20 cellular contexts compared by ENCODE assay signal in the genomic region with DNA sequence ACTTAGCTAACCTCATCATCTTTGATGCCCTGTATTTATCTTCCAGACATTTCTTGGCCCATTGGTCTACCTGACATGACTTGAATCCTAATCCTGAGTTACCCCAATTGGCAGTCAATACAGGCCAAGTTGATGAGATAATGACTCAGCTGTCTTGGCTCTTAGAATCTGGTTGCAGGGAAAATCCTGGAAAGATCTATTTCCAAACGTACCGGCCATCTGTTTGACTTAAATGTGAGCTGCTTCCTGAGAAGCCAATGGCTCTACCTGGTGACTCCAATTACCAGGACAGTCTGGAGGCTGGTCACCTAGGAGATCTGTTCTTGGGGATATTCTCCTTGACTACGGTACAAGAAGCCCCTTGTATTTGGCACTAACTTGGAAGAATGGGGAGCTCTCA.
"Had no signal": no experiment of that assay in that cellular context is flagged by ENCODE, and none has a peak within 500 bp of the region (broad histone marks: within the 10 kb centered on the region; RNA-seq: fewer than 3 reads in every experiment).

No MANE protein-coding gene starts in this region.

- H3K27ac Mint-ChIP-seq: naive thymus-derived CD4-positive, alpha-beta T cell; stimulated activated memory B cell treated with anti-CD40 and anti-IgM and Interleukin-4, amounts not matched to agents 10 μg/mL and 1 μg/mL and 100 μg/mL, for 72 hours; stimulated activated naive CD8-positive, alpha-beta T cell treated with anti-CD3 and anti-CD28 coated beads, Interleukin-15, Interleukin-2, amounts not matched to agents 100 ng/mL and 50 ng/mL, for 24 hours had no signal

- H3K4me3 ChIP-seq: esophagus squamous epithelium, spleen, tibial artery, upper lobe of left lung, uterus had no signal

- H3K9me3 ChIP-seq: esophagus squamous epithelium, neutrophil, uterus had no signal

- H3K36me3 Mint-ChIP-seq: naive thymus-derived CD4-positive, alpha-beta T cell; stimulated activated memory B cell treated with anti-CD40 and anti-IgM and Interleukin-4, amounts not matched to agents 10 μg/mL and 1 μg/mL and 100 μg/mL, for 72 hours had no signal

- H3K36me3 ChIP-seq: esophagus squamous epithelium, neutrophil, spleen, tibial artery, upper lobe of left lung, uterus had no signal

- DNase-seq: dermis blood vessel endothelial cell; esophagus squamous epithelium; foreskin keratinocyte; hippocampal formation; islet precursor cell; mammary epithelial cell; naive thymus-derived CD4-positive, alpha-beta T cell; posterior cingulate gyrus; spleen; stimulated activated CD4-positive, alpha-beta T cell treated with anti-CD3 and anti-CD28 coated beads, Interleukin-15, amount 100 ng/mL, for 24 hours; stimulated activated CD4-positive, alpha-beta T cell treated with anti-CD3 and anti-CD28 coated beads, Interleukin-1b, Interleukin-23, amount 100 ng/mL, for 48 hours; stimulated activated CD4-positive, alpha-beta T cell treated with anti-CD3 and anti-CD28 coated beads, Interleukin-4, amount 100 ng/mL, for 24 hours; tibial artery; upper lobe of left lung; uterus had no signal

- H3K27me3 ChIP-seq: foreskin keratinocyte, neutrophil, spleen, tibial artery, upper lobe of left lung, uterus had no signal

- H3K27ac ChIP-seq: esophagus squamous epithelium, foreskin keratinocyte, neutrophil, spleen, tibial artery, upper lobe of left lung, uterus had no signal

- H3K4me1 Mint-ChIP-seq: naive thymus-derived CD4-positive, alpha-beta T cell; stimulated activated memory B cell treated with anti-CD40 and anti-IgM and Interleukin-4, amounts not matched to agents 10 μg/mL and 1 μg/mL and 100 μg/mL, for 72 hours had no signal

- H3K4me3 Mint-ChIP-seq: naive thymus-derived CD4-positive, alpha-beta T cell; stimulated activated memory B cell treated with anti-CD40 and anti-IgM and Interleukin-4, amounts not matched to agents 10 μg/mL and 1 μg/mL and 100 μg/mL, for 72 hours; stimulated activated naive CD8-positive, alpha-beta T cell treated with anti-CD3 and anti-CD28 coated beads, Interleukin-15, Interleukin-2, amounts not matched to agents 100 ng/mL and 50 ng/mL, for 24 hours had no signal

- ATAC-seq: foreskin keratinocyte; left lobe of liver; naive thymus-derived CD4-positive, alpha-beta T cell; sciatic nerve; stimulated activated memory B cell treated with anti-CD40 and anti-IgM and Interleukin-4, amounts not matched to agents 10 μg/mL and 1 μg/mL and 100 μg/mL, for 72 hours had no signal

- H3K27me3 Mint-ChIP-seq: naive thymus-derived CD4-positive, alpha-beta T cell; stimulated activated memory B cell treated with anti-CD40 and anti-IgM and Interleukin-4, amounts not matched to agents 10 μg/mL and 1 μg/mL and 100 μg/mL, for 72 hours; stimulated activated naive CD8-positive, alpha-beta T cell treated with anti-CD3 and anti-CD28 coated beads, Interleukin-15, Interleukin-2, amounts not matched to agents 100 ng/mL and 50 ng/mL, for 24 hours had no signal
